Comparison of ENCODE assay signal across 27 cellular contexts in the genomic region with DNA sequence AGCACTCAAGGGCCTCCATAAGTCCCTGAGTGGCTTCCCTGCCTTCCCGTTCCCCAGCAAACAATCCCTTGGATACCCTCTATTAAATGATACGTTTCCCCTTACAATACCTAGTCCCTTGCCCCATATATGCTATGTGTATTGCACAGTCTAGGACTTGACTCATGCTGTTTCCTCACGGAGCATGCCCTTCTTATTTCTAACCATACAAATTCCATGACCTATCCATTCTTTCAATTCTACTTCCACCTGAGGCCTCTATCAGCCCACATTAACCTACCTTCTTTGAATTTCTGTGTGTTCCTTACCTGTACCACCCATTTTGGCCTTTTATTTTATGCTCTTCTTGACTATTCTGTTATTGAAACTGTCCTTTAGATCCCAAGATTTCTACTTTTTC. TPM values are rescaled to one million over a fixed set of nuclear protein-coding genes. Genes with fewer than 3 reads are reported as not detected.
A peak's percentile ranks its signal among the peaks of the same experiment; 100 is the strongest.
DNase-seq lines count a peak whose midpoint lies in the region; ATAC-seq, FAIRE-seq and TF ChIP-seq lines count a peak whose summit lies in the region.
"Had no signal": no experiment of that assay in that cellular context is flagged by ENCODE, and none has a peak within 500 bp of the region (broad histone marks: within the 10 kb centered on the region; RNA-seq: fewer than 3 reads in every experiment).

No MANE protein-coding gene starts in this region.

- H4K12ac ChIP-seq in trophoblast cell (ENCODE audit: low read depth, low read length) = no peak overlapping the region

- no peak overlapping the region for H3K27ac ChIP-seq in CD8-positive, alpha-beta memory T cell (ENCODE audit: low read depth, low read length)
- H3K27ac ChIP-seq in astrocyte (ENCODE audit: low read depth, low read length) (no peak overlapping the region), mesenchymal stem cell (ENCODE audit: low read length, poor library complexity, severe bottlenecking) (no peak overlapping the region), trophoblast cell (ENCODE audit: low read depth, low read length) (no peak overlapping the region), ascending aorta (no peak overlapping the region)
- H3K27ac ChIP-seq: C4-2B, PC-9, SJSA1 had no signal

- peaks cover 0 to 8% (median 1%) of the 10 kb centered on the region in 3 donors for H3K36me3 Mint-ChIP-seq in CD8-positive, alpha-beta memory T cell
- H3K36me3 Mint-ChIP-seq in astrocyte (ENCODE audit: low read depth, unreplicated experiment) = peaks cover 2% of the 10 kb centered on the region

- no peak for DNase-seq in CD8-positive, alpha-beta memory T cell
- no peak for DNase-seq in astrocyte (ENCODE audit: low read depth)
- no peak for DNase-seq in mesenchymal stem cell
- DNase-seq in trophoblast cell = peak; percentile 61 to 82
- DNase-seq in ascending aorta (ENCODE audit: low spot score in 2 of 2) = no peak
- DNase-seq in OCI-M1 (lab: John Stamatoyannopoulos, UW) = no peak
- DNase-seq: DMS79; EL; GDM1; Karpas-422; NCI-H1092; NCI-H1436; NCI-H187; NCI-H446; NCI-H526; NCI-H82; NK-92 treated with Interleukin-12 subunit alpha and Interleukin-12 subunit beta, amount 100 ng/mL, for 24 hours; PC-9; Right ventricle myocardium superior; RPMI8226 had no signal

- 97% methylated on average over 3 of the region's 3 CpGs for WGBS in mesenchymal stem cell
- no CpG with 5 or more reads among the region's 3 CpGs for WGBS in trophoblast cell (ENCODE audit: extremely low coverage, insufficient coverage, insufficient read length)

- H3K27me3 Mint-ChIP-seq in CD8-positive, alpha-beta memory T cell = peaks cover 0 to 3% of the 10 kb centered on the region in 2 donors
- no peaks in the 10 kb centered on the region for H3K27me3 Mint-ChIP-seq in astrocyte (ENCODE audit: low read depth, unreplicated experiment)
- H3K27me3 Mint-ChIP-seq: B cell had no signal

- H3K4me1 Mint-ChIP-seq in CD8-positive, alpha-beta memory T cell = peaks cover 22 to 27% (median 23%) of the 10 kb centered on the region in 3 donors
- H3K4me1 Mint-ChIP-seq in astrocyte (ENCODE audit: low read depth, unreplicated experiment) = peaks cover 15% of the 10 kb centered on the region

- no peak overlapping the region for H3K4me3 ChIP-seq in CD8-positive, alpha-beta memory T cell (ENCODE audit: low read length)
- H3K4me3 ChIP-seq in astrocyte (ENCODE audit: insufficient read depth, low read depth, low read length) (no peak overlapping the region), mesenchymal stem cell (ENCODE audit: insufficient read depth in 1 of 2, low read depth in 1 of 2, low read length in 2 of 2) (no peak overlapping the region), trophoblast cell (ENCODE audit: low read depth, low read length) (no peak overlapping the region), ascending aorta (no peak overlapping the region)
- H3K4me3 ChIP-seq: GM12878, PC-9, SJSA1 had no signal

- no peak overlapping the region for H3K18ac ChIP-seq in mesenchymal stem cell (ENCODE audit: low read depth in 1 of 2, low read length in 2 of 2)
- no peak overlapping the region for H3K18ac ChIP-seq in trophoblast cell (ENCODE audit: low read length)

- H3K4ac ChIP-seq in mesenchymal stem cell (ENCODE audit: low read depth in 1 of 2, low read length in 2 of 2) (no peak overlapping the region), trophoblast cell (ENCODE audit: low read depth, low read length) (no peak overlapping the region)

- H4K8ac ChIP-seq in mesenchymal stem cell (ENCODE audit: low read length) (no peak overlapping the region), trophoblast cell (ENCODE audit: low read depth, low read length) (no peak overlapping the region)

- H3K9me3 ChIP-seq in CD8-positive, alpha-beta memory T cell (ENCODE audit: low read length) = no peaks in the 10 kb centered on the region
- no peaks in the 10 kb centered on the region for H3K9me3 ChIP-seq in astrocyte (ENCODE audit: insufficient read depth, low read depth, low read length)
- H3K9me3 ChIP-seq in mesenchymal stem cell (ENCODE audit: control insufficient read depth, low read length) = no peaks in the 10 kb centered on the region
- no peaks in the 10 kb centered on the region for H3K9me3 ChIP-seq in trophoblast cell (ENCODE audit: insufficient read depth, low read depth, low read length)
- no peaks in the 10 kb centered on the region for H3K9me3 ChIP-seq in ascending aorta
- H3K9me3 ChIP-seq: SJSA1 had no signal

- H3K9me3 Mint-ChIP-seq in CD8-positive, alpha-beta memory T cell = no peaks in the 10 kb centered on the region
- peaks cover 4% of the 10 kb centered on the region for H3K9me3 Mint-ChIP-seq in astrocyte (ENCODE audit: unreplicated experiment)

- H3K23ac ChIP-seq in mesenchymal stem cell (ENCODE audit: low read length in 2 of 2) (no peak overlapping the region), trophoblast cell (ENCODE audit: low read length) (no peak overlapping the region)

- H2AK5ac ChIP-seq in mesenchymal stem cell (ENCODE audit: low read length, severe bottlenecking) = peak overlapping the region; percentile 32
- no peak overlapping the region for H2AK5ac ChIP-seq in trophoblast cell (ENCODE audit: low read length)

- H3K36me3 ChIP-seq in CD8-positive, alpha-beta memory T cell (ENCODE audit: insufficient read depth, low read length) = no peaks in the 10 kb centered on the region
- H3K36me3 ChIP-seq in astrocyte (ENCODE audit: insufficient read depth, low read length) = no peaks in the 10 kb centered on the region
- H3K36me3 ChIP-seq in mesenchymal stem cell (ENCODE audit: control insufficient read depth in 1 of 2, insufficient read depth in 2 of 2, low read depth in 1 of 2, low read length in 2 of 2) = peaks cover 0 to 2% of the 10 kb centered on the region in 2 experiments
- H3K36me3 ChIP-seq in trophoblast cell (ENCODE audit: control insufficient read depth in 1 of 2, insufficient read depth in 2 of 2, low read length in 2 of 2) = no peaks in the 10 kb centered on the region
- no peaks in the 10 kb centered on the region for H3K36me3 ChIP-seq in ascending aorta

- no peak overlapping the region for H2BK12ac ChIP-seq in mesenchymal stem cell (ENCODE audit: low read length in 2 of 2)
- H2BK12ac ChIP-seq in trophoblast cell (ENCODE audit: low read length) = no peak overlapping the region

- TF ChIP-seq CTCF in astrocyte (IDR thresholded peaks at IDR 0.05; ENCODE audit: insufficient read depth, low read depth, low read length) = no peak
- no peak for TF ChIP-seq CTCF in ascending aorta (IDR thresholded peaks at IDR 0.05)

- H2BK120ac ChIP-seq in mesenchymal stem cell (ENCODE audit: low read depth, low read length) (no peak overlapping the region), trophoblast cell (ENCODE audit: insufficient read depth, low read length, poor library complexity) (no peak overlapping the region)

- H3K79me2 ChIP-seq in astrocyte (ENCODE audit: insufficient read depth, low read length) (peaks cover 18% of the 10 kb centered on the region), trophoblast cell (ENCODE audit: control insufficient read depth, insufficient read depth, low read length, poor library complexity) (peaks cover 14% of the 10 kb centered on the region)

- H3K27me3 ChIP-seq in CD8-positive, alpha-beta memory T cell (ENCODE audit: insufficient read depth, low read length, poor library complexity, severe bottlenecking) = no peaks in the 10 kb centered on the region
- no peaks in the 10 kb centered on the region for H3K27me3 ChIP-seq in astrocyte (ENCODE audit: insufficient read depth, low read length)
- no peaks in the 10 kb centered on the region for H3K27me3 ChIP-seq in mesenchymal stem cell (ENCODE audit: control insufficient read depth in 1 of 2, insufficient read depth in 1 of 2, low read length in 2 of 2)
- no peaks in the 10 kb centered on the region for H3K27me3 ChIP-seq in trophoblast cell (ENCODE audit: insufficient read depth, low read length)
- no peaks in the 10 kb centered on the region for H3K27me3 ChIP-seq in ascending aorta
- H3K27me3 ChIP-seq: SJSA1 had no signal

- H3K4me1 ChIP-seq in CD8-positive, alpha-beta memory T cell (ENCODE audit: insufficient read depth, low read length) = peaks cover 20% of the 10 kb centered on the region
- H3K4me1 ChIP-seq in astrocyte (ENCODE audit: insufficient read depth, low read length) (peaks cover 4% of the 10 kb centered on the region), mesenchymal stem cell (ENCODE audit: control insufficient read depth, insufficient read depth, low read depth, low read length) (peaks cover 2% of the 10 kb centered on the region), trophoblast cell (ENCODE audit: control insufficient read depth in 1 of 2, insufficient read depth in 2 of 2, low read length in 2 of 2) (peaks cover 0 to 6% of the 10 kb centered on the region in 2 experiments), ascending aorta (peaks cover 0 to 6% of the 10 kb centered on the region in 2 donors)

- peak overlapping the region in 6 of 8 donors; percentile 9 to 98 (median 65) for H3K27ac Mint-ChIP-seq in CD8-positive, alpha-beta memory T cell
- no peak overlapping the region for H3K27ac Mint-ChIP-seq in astrocyte (ENCODE audit: unreplicated experiment)
- H3K27ac Mint-ChIP-seq: B cell had no signal

- H4K91ac ChIP-seq in mesenchymal stem cell (ENCODE audit: low read length) = no peak overlapping the region
- no peak overlapping the region for H4K91ac ChIP-seq in trophoblast cell (ENCODE audit: low read depth, low read length)

- no peak for FAIRE-seq in astrocyte (lab: Jason Lieb, UNC)
- FAIRE-seq: GM12878, H1 had no signal

- intact Hi-C loops in ascending aorta (cut with DNase I) = no loop called here

- H3K14ac ChIP-seq in mesenchymal stem cell (ENCODE audit: low read length in 2 of 2) (no peak overlapping the region), trophoblast cell (ENCODE audit: low read length) (no peak overlapping the region)

- H3K4me2 ChIP-seq in astrocyte (ENCODE audit: low read length) = no peak overlapping the region
- no peak overlapping the region for H3K4me2 ChIP-seq in mesenchymal stem cell (ENCODE audit: low read length, poor library complexity, severe bottlenecking)
- no peak overlapping the region for H3K4me2 ChIP-seq in trophoblast cell (ENCODE audit: low read length)
- H3K4me2 ChIP-seq: PC-9 had no signal

- CTCF ChIA-PET in CD8-positive, alpha-beta memory T cell (lab: Charles Lee) = no interaction called here

- H3K79me1 ChIP-seq in mesenchymal stem cell (replicated peaks; ENCODE audit: low read length, poor library complexity, severe bottlenecking) (peaks cover 4% of the 10 kb centered on the region), trophoblast cell (ENCODE audit: low read length) (peaks cover 18% of the 10 kb centered on the region)

- peak overlapping the region in 1 of 7 donors; percentile 58 for H3K4me3 Mint-ChIP-seq in CD8-positive, alpha-beta memory T cell
- peak overlapping the region; percentile 64 for H3K4me3 Mint-ChIP-seq in astrocyte (ENCODE audit: unreplicated experiment)
- H3K4me3 Mint-ChIP-seq: B cell had no signal

- H2BK15ac ChIP-seq in mesenchymal stem cell (ENCODE audit: low read depth, poor library complexity, severe bottlenecking) = no peak overlapping the region

- peaks cover 10% of the 10 kb centered on the region for H4K20me1 ChIP-seq in astrocyte (ENCODE audit: insufficient read depth, low read length)

- no peak overlapping the region for H2BK5ac ChIP-seq in mesenchymal stem cell (ENCODE audit: low read depth, low read length, poor library complexity, severe bottlenecking)
- H2BK5ac ChIP-seq in trophoblast cell (ENCODE audit: low read depth, low read length, poor library complexity) = no peak overlapping the region

- ATAC-seq in HG03280 (IDR thresholded peaks at IDR 0.05; ENCODE audit: unreplicated experiment) = no peak
- ATAC-seq: GM12878, HCT116 had no signal

- H3K9ac ChIP-seq in astrocyte (ENCODE audit: low read length) = no peak overlapping the region
- H3K9ac ChIP-seq in mesenchymal stem cell (ENCODE audit: low read length) = no peak overlapping the region
- H3K9ac ChIP-seq in trophoblast cell (ENCODE audit: low read length) = no peak overlapping the region

- POLR2A ChIA-PET in CD8-positive, alpha-beta memory T cell (lab: Charles Lee) = no interaction called here

- H2AFZ ChIP-seq in astrocyte (ENCODE audit: low read depth, low read length) = no peak overlapping the region
- H2AFZ ChIP-seq in mesenchymal stem cell (ENCODE audit: low read depth, low read length) = no peak overlapping the region
- H2AFZ ChIP-seq in trophoblast cell (ENCODE audit: insufficient read depth, low read length, poor library complexity) = no peak overlapping the region
- H2AFZ ChIP-seq: PC-9 had no signal

RNA-seq across cellular contexts. Expression of a gene that starts 2.9 kb away (rescaled TPM):
- total RNA-seq in CD8-positive, alpha-beta memory T cell = 10 to 100 TPM; 36.9 to 40.5 TPM
- 23.6 TPM for polyA plus RNA-seq in CD8-positive, alpha-beta memory T cell
- total RNA-seq in astrocyte (158 and 161 TPM in 2 replicates), ascending aorta (16.5 TPM)
- 117 TPM for polyA plus RNA-seq in mesenchymal stem cell (2013, experiment 1 of 2)
- polyA plus RNA-seq in mesenchymal stem cell (2013, experiment 2 of 2) = 116 TPM
- 223 and 226 TPM in 2 replicates for polyA plus RNA-seq in trophoblast cell (2013)

Comparison
In these comparisons a context has a peak if more than half of its experiments do, and no peak if none do; other contexts are left out.
1. DNase-seq: peak in trophoblast cell (2 of 2); none in CD8-positive, alpha-beta memory T cell (0 of 5), astrocyte (single experiment), mesenchymal stem cell (single experiment), ascending aorta (0 of 2) and OCI-M1 (single experiment).